1 cellular context compared by ENCODE assay signal in the genomic region with DNA sequence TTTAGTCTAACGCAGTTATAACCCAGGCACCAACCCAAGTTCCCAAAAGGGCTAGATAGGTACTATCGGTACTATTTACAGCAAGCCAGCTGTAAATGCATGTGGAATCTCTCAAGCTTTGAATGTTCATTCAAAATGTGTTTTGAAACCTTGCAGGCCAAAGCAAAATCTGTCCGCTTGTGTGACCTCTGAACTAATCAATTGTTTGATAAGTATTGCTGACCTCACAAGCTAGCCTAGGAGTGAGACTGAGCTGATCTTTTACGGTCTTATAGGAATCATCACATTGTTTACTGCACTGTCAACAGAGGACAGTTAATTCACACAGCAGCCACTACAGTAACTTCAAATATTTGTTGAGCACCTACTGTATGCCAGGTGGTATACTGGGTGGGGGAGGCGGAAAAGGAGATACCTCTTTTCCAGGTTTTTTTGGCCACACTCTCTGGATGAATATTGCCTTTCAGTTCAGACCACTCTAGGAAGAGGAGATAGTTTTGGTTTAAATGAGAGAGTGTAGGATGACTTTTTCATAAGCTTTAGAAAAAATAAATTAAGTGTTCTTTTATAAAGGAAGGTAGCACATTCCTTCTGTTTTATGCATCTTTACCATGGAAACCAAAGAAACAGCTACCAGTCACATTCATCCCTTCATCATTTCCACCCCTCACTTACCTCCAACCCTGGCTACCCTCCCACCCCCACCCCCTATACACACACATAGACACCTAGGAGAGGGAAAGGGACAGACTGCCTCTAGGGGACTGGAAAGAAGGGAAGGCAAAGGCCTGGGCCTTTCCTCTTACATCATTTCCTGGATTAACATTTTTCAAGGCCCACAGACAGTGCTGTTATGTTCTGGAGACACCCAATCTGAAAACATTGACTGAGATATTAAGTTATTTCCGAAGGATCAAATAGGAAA.
TF ChIP-seq lines count a peak whose summit lies in the region.

No MANE protein-coding gene starts in this region.

TF ChIP-seq in WTC11, 78 proteins besides CTCF, POLR2A, EP300 and RAD21:
- TF ChIP-seq TCF7 (CRISPR knock-in tag; IDR thresholded peaks at IDR 0.05; ENCODE audit: low read depth) (no peak), SOX15 (CRISPR knock-in tag; IDR thresholded peaks at IDR 0.05) (no peak), TEAD1 (CRISPR knock-in tag; IDR thresholded peaks at IDR 0.05) (no peak), SMAD4 (CRISPR knock-in tag; IDR thresholded peaks at IDR 0.05) (no peak), SMAD3 (CRISPR knock-in tag; IDR thresholded peaks at IDR 0.05; ENCODE audit: borderline replicate concordance) (no peak), ZNF512 (CRISPR knock-in tag; IDR thresholded peaks at IDR 0.05; ENCODE audit: borderline replicate concordance) (no peak), IRF2 (CRISPR knock-in tag; IDR thresholded peaks at IDR 0.05; ENCODE audit: borderline replicate concordance, low read depth) (no peak), TEAD4 (CRISPR knock-in tag; IDR thresholded peaks at IDR 0.05) (no peak), ELF4 (CRISPR knock-in tag; IDR thresholded peaks at IDR 0.05; ENCODE audit: low read depth) (no peak), PRRX2 (CRISPR knock-in tag; IDR thresholded peaks at IDR 0.05) (no peak), GRHL2 (CRISPR knock-in tag; IDR thresholded peaks at IDR 0.05; ENCODE audit: insufficient replicate concordance, severe bottlenecking) (no peak), ZMAT4 (CRISPR knock-in tag; IDR thresholded peaks at IDR 0.05) (no peak), RORB (CRISPR knock-in tag; IDR thresholded peaks at IDR 0.05) (no peak)
- TF ChIP-seq, protein P1, sequence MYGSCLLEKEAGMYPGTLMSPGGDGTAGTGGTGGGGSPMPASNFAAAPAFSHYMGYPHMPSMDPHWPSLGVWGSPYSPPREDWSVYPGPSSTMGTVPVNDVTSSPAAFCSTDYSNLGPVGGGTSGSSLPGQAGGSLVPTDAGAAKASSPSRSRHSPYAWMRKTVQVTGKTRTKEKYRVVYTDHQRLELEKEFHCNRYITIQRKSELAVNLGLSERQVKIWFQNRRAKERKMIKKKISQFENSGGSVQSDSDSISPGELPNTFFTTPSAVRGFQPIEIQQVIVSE (CRISPR knock-in tag; IDR thresholded peaks at IDR 0.05; ENCODE audit: borderline replicate concordance), result no peak
- TF ChIP-seq, protein P2, sequence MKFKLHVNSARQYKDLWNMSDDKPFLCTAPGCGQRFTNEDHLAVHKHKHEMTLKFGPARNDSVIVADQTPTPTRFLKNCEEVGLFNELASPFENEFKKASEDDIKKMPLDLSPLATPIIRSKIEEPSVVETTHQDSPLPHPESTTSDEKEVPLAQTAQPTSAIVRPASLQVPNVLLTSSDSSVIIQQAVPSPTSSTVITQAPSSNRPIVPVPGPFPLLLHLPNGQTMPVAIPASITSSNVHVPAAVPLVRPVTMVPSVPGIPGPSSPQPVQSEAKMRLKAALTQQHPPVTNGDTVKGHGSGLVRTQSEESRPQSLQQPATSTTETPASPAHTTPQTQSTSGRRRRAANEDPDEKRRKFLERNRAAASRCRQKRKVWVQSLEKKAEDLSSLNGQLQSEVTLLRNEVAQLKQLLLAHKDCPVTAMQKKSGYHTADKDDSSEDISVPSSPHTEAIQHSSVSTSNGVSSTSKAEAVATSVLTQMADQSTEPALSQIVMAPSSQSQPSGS (CRISPR knock-in tag; IDR thresholded peaks at IDR 0.05; ENCODE audit: borderline replicate concordance, low read depth), result no peak
- TF ChIP-seq, protein P3, sequence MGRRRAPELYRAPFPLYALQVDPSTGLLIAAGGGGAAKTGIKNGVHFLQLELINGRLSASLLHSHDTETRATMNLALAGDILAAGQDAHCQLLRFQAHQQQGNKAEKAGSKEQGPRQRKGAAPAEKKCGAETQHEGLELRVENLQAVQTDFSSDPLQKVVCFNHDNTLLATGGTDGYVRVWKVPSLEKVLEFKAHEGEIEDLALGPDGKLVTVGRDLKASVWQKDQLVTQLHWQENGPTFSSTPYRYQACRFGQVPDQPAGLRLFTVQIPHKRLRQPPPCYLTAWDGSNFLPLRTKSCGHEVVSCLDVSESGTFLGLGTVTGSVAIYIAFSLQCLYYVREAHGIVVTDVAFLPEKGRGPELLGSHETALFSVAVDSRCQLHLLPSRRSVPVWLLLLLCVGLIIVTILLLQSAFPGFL (CRISPR knock-in tag; IDR thresholded peaks at IDR 0.05; ENCODE audit: borderline replicate concordance), result no peak
- TF ChIP-seq, protein P4, sequence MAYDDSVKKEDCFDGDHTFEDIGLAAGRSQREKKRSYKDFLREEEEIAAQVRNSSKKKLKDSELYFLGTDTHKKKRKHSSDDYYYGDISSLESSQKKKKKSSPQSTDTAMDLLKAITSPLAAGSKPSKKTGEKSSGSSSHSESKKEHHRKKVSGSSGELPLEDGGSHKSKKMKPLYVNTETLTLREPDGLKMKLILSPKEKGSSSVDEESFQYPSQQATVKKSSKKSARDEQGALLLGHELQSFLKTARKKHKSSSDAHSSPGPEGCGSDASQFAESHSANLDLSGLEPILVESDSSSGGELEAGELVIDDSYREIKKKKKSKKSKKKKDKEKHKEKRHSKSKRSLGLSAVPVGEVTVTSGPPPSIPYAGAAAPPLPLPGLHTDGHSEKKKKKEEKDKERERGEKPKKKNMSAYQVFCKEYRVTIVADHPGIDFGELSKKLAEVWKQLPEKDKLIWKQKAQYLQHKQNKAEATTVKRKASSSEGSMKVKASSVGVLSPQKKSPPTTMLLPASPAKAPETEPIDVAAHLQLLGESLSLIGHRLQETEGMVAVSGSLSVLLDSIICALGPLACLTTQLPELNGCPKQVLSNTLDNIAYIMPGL (CRISPR knock-in tag; IDR thresholded peaks at IDR 0.05), result no peak
